In genomic region chr14:61238611-61239010, GRCh38 we compare ENCODE assay signal across 23 cellular contexts. TPM values are rescaled to one million over a fixed set of nuclear protein-coding genes. Genes with fewer than 3 reads are reported as not detected.
"Had no signal": no experiment of that assay in that cellular context is flagged by ENCODE, and none has a peak within 500 bp of the region (broad histone marks: within the 10 kb centered on the region; RNA-seq: fewer than 3 reads in every experiment).

No MANE protein-coding gene starts in this region.

- H3K27me3 ChIP-seq: ascending aorta, SJSA1 had no signal

- FAIRE-seq: RCC 7860 had no signal

- DNase-seq: activated CD4-positive, alpha-beta T cell treated with anti-CD3 and anti-CD28 coated beads for 48 hours; activated CD4-positive, alpha-beta T cell treated with anti-CD3 and anti-CD28 coated beads, Interleukin-2, amount 50 U/mL, for 4 hours; activated CD4-positive, CD25-positive, alpha-beta regulatory T cell treated with anti-CD3 and anti-CD28 coated beads, Interleukin-2, amount 50 U/mL, for 72 hours; activated CD8-positive, alpha-beta T cell treated with anti-CD3 and anti-CD28 coated beads, Interleukin-2, amount 10 ng/mL, durations not matched to agents 7 days and 5 days; activated effector memory CD4-positive, alpha-beta T cell treated with Interleukin-2 at 50 U/mL for 16 hours; activated naive CD4-positive, alpha-beta T cell treated with Interleukin-2 at 50 U/mL for 16 hours; activated naive CD8-positive, alpha-beta T cell treated with anti-CD3 and anti-CD28 coated beads, Interleukin-2, amount 50 U/mL, for 24 hours; activated T-cell treated with anti-CD3 and anti-CD28 coated beads, Interleukin-2, amount 50 U/mL, for 24 hours; amniotic stem cell; NCI-H1092; NCI-H226; NCI-H510A; NCI-H82; PC-3; SHP77 had no signal

- H3K27ac ChIP-seq: ascending aorta, SJSA1 had no signal

- H3K36me3 ChIP-seq: ascending aorta, SJSA1 had no signal

- H3K4me3 Mint-ChIP-seq: activated CD8-positive, alpha-beta T cell treated with anti-CD3 and anti-CD28 coated beads, Interleukin-2, amount 10 ng/mL, durations not matched to agents 7 days and 5 days; activated naive CD8-positive, alpha-beta T cell treated with anti-CD3 and anti-CD28 coated beads, Interleukin-2, amount 50 U/mL, for 24 hours; activated T-cell treated with anti-CD3 and anti-CD28 coated beads, Interleukin-2, amount 50 U/mL, for 24 hours; activated T-helper 1 cell treated with anti-CD3 and anti-CD28 coated beads, Interleukin-12 subunit alpha, Interleukin-12 subunit beta, Interleukin-2, Interleukin-4 antibody, amounts not matched to agents 30 ng/mL and 10 ng/mL and 1 ng/mL, durations not matched to agents 14 hours and 24 hours and 36 hours; brain; central memory CD8-positive, alpha-beta T cell; T-helper 1 cell treated with Interleukin-12 subunit alpha and Interleukin-12 subunit beta and Interleukin-4 antibody, amounts not matched to agents 30 μg/mL and 1 μg/mL, for 36 hours had no signal

- H3K27ac Mint-ChIP-seq: activated CD8-positive, alpha-beta T cell treated with anti-CD3 and anti-CD28 coated beads, Interleukin-2, amount 10 ng/mL, durations not matched to agents 7 days and 5 days; activated naive CD4-positive, alpha-beta T cell treated with anti-CD3 and anti-CD28 coated beads, Interleukin-2, amount 50 U/mL, for 72 hours; activated naive CD8-positive, alpha-beta T cell treated with anti-CD3 and anti-CD28 coated beads, Interleukin-2, amount 50 U/mL, for 24 hours; activated T-cell treated with anti-CD3 and anti-CD28 coated beads, Interleukin-2, amount 50 U/mL, for 24 hours; activated T-helper 1 cell treated with anti-CD3 and anti-CD28 coated beads, Interleukin-12 subunit alpha, Interleukin-12 subunit beta, Interleukin-2, Interleukin-4 antibody, amounts not matched to agents 30 ng/mL and 10 ng/mL and 1 ng/mL, durations not matched to agents 14 hours and 24 hours and 36 hours; brain; T-helper 1 cell treated with Interleukin-12 subunit alpha and Interleukin-12 subunit beta and Interleukin-4 antibody, amounts not matched to agents 30 μg/mL and 1 μg/mL, for 36 hours had no signal

- H3K4me3 ChIP-seq: ascending aorta, SJSA1 had no signal

- ATAC-seq: activated CD8-positive, alpha-beta T cell treated with anti-CD3 and anti-CD28 coated beads, Interleukin-2, amount 10 ng/mL, durations not matched to agents 7 days and 5 days; activated naive CD4-positive, alpha-beta T cell treated with anti-CD3 and anti-CD28 coated beads, Interleukin-2, amount 50 U/mL, for 72 hours; activated naive CD8-positive, alpha-beta T cell treated with anti-CD3 and anti-CD28 coated beads, Interleukin-2, amount 50 U/mL, for 24 hours; PC-3 had no signal

- H3K4me1 Mint-ChIP-seq: brain; central memory CD8-positive, alpha-beta T cell had no signal

- H3K4me1 ChIP-seq: ascending aorta, SJSA1 had no signal

RNA-seq across cellular contexts. Expression of gene TMEM30B, which starts 42.5 kb away (rescaled TPM):
- total RNA-seq: SJSA1 had no signal
